ENCODE assay signal across 8 cellular contexts in the genomic region with DNA sequence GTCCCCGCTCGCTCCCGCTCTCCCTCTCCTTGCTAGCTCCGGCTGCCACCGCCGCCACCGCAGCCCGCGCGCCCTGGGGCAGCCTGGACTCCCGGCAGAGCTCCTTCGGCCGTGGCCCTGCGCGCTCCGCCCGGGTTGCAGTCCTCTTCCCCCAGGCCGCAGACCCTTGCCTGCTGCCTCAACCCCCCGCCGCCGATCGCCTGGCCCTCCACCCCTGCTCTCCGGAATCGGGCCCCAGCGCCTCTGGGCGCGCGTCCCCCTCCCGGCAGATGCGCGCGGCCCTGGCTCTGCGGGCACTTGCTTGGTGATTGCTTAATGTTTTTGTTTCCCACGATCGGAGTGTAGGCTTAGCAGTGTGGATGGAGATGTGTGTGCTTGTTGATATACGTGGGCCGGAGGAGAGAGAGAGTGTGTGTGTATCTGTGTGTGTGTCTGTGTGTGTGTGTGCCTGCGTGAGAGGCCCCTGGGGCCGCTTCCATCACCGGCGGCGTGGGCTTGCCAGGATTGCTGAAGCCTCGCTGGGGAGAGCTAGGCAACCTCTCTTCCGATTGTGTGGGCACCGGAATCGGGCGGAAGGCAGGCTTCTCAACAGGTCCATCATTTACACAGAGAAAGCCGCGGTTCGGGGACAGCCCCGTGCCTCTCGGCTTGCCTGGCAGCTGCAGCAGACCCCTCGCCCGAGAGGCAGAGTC. TPM values are rescaled to one million over a fixed set of nuclear protein-coding genes. Genes with fewer than 3 reads are reported as not detected.
A peak's percentile ranks its signal among the peaks of the same experiment; 100 is the strongest.
DNase-seq lines count a peak whose midpoint lies in the region; TF ChIP-seq lines count a peak whose summit lies in the region.

No MANE protein-coding gene starts in this region.

- intact Hi-C loops in posterior cingulate gyrus (cut with DNase I), result loop anchor here (10.0 kb wide), 1 partner anchor 728 kb away; no protein-coding TSS in a partner anchor

- CTCF ChIA-PET in activated CD4-positive, alpha-beta memory T cell treated with anti-CD3 and anti-CD28 coated beads, Interleukin-2, amount 10 ng/mL, durations not matched to agents 7 days and 5 days (lab: Charles Lee), result no interaction called here

- in situ Hi-C loops in GM13976 (cut with MboI; ENCODE audit: low sequenced_read_pairs, unreplicated experiment), result no loop called here

- POLR2A ChIA-PET in activated CD4-positive, alpha-beta memory T cell treated with anti-CD3 and anti-CD28 coated beads, Interleukin-2, amount 10 ng/mL, durations not matched to agents 7 days and 5 days (lab: Charles Lee), result no interaction called here

- peak overlapping the region; percentile 19 for H3K27ac Mint-ChIP-seq in activated CD4-positive, alpha-beta memory T cell treated with anti-CD3 and anti-CD28 coated beads, Interleukin-2, amount 10 ng/mL, durations not matched to agents 7 days and 5 days

- peak overlapping the region; percentile 64 for H3K4me3 Mint-ChIP-seq in activated CD4-positive, alpha-beta memory T cell treated with anti-CD3 and anti-CD28 coated beads, Interleukin-2, amount 10 ng/mL, durations not matched to agents 7 days and 5 days

- peaks cover 3% of the 10 kb centered on the region for H3K36me3 Mint-ChIP-seq in activated CD4-positive, alpha-beta memory T cell treated with anti-CD3 and anti-CD28 coated beads, Interleukin-2, amount 10 ng/mL, durations not matched to agents 7 days and 5 days (ENCODE audit: low read depth)

- H3K27me3 Mint-ChIP-seq in activated CD4-positive, alpha-beta memory T cell treated with anti-CD3 and anti-CD28 coated beads, Interleukin-2, amount 10 ng/mL, durations not matched to agents 7 days and 5 days, result peaks cover 60% of the 10 kb centered on the region

- TF ChIP-seq CTCF in fibroblast of villous mesenchyme (IDR thresholded peaks at IDR 0.05; ENCODE audit: insufficient read depth, low read depth, low read length), result no peak
- no peak for TF ChIP-seq CTCF in GM13976 (IDR thresholded peaks at IDR 0.05; ENCODE audit: borderline replicate concordance, control extremely low read depth, extremely low read depth, insufficient read depth, missing control alignments)

- H3K4me1 Mint-ChIP-seq in activated CD4-positive, alpha-beta memory T cell treated with anti-CD3 and anti-CD28 coated beads, Interleukin-2, amount 10 ng/mL, durations not matched to agents 7 days and 5 days, result peaks cover 17% of the 10 kb centered on the region

- no peak overlapping the region for H3K4me3 ChIP-seq in fibroblast of villous mesenchyme (ENCODE audit: low read depth, low read length)

- H3K9me3 Mint-ChIP-seq in activated CD4-positive, alpha-beta memory T cell treated with anti-CD3 and anti-CD28 coated beads, Interleukin-2, amount 10 ng/mL, durations not matched to agents 7 days and 5 days, result no peaks in the 10 kb centered on the region

- DNase-seq in stimulated activated CD4-positive, alpha-beta T cell treated with anti-CD3 and anti-CD28 coated beads, Interleukin-12 subunit alpha, Interleukin-12 subunit beta, amount 100 ng/mL, for 4 hours, result peak; percentile 18
- no peak for DNase-seq in stimulated activated CD4-positive, alpha-beta T cell treated with anti-CD3 and anti-CD28 coated beads, Interleukin-1b, Interleukin-23, amount 100 ng/mL, for 48 hours
- no peak for DNase-seq in activated CD4-positive, alpha-beta memory T cell treated with anti-CD3 and anti-CD28 coated beads, Interleukin-2, amount 10 ng/mL, durations not matched to agents 7 days and 5 days
- DNase-seq in fibroblast of villous mesenchyme (ENCODE audit: low read depth), result peak; percentile 16
- DNase-seq in posterior cingulate gyrus, result peak in 7 of 10 donors; percentile 31 to 91 (median 46)
- no peak for DNase-seq in HUDEP-2 (lab: John Stamatoyannopoulos, UW; ENCODE audit: unreplicated experiment in 76 of 76)
- DNase-seq in GM13976 (ENCODE audit: low spot score), result no peak
- no peak for DNase-seq in NCI-H2107 (lab: John Stamatoyannopoulos, UW)

RNA-seq across cellular contexts. Expression of gene INHBB, which starts 0.9 kb away (rescaled TPM):
- total RNA-seq in activated CD4-positive, alpha-beta memory T cell treated with anti-CD3 and anti-CD28 coated beads, Interleukin-2, amount 10 ng/mL, durations not matched to agents 7 days and 5 days, result not detected
- total RNA-seq in fibroblast of villous mesenchyme, result under 0.01 TPM in 2 replicates

Comparison
In these comparisons a context has a peak if more than half of its experiments do, and no peak if none do; other contexts are left out.
1. DNase-seq: peak in stimulated activated CD4-positive, alpha-beta T cell treated with anti-CD3 and anti-CD28 coated beads, Interleukin-12 subunit alpha, Interleukin-12 subunit beta, amount 100 ng/mL, for 4 hours (single experiment), fibroblast of villous mesenchyme (single experiment) and posterior cingulate gyrus (7 of 10); none in stimulated activated CD4-positive, alpha-beta T cell treated with anti-CD3 and anti-CD28 coated beads, Interleukin-1b, Interleukin-23, amount 100 ng/mL, for 48 hours (single experiment), activated CD4-positive, alpha-beta memory T cell treated with anti-CD3 and anti-CD28 coated beads, Interleukin-2, amount 10 ng/mL, durations not matched to agents 7 days and 5 days (single experiment), HUDEP-2 (0 of 76), GM13976 (single experiment) and NCI-H2107 (single experiment).